Comparison of ENCODE assay signal across 8 cellular contexts in the genomic region with DNA sequence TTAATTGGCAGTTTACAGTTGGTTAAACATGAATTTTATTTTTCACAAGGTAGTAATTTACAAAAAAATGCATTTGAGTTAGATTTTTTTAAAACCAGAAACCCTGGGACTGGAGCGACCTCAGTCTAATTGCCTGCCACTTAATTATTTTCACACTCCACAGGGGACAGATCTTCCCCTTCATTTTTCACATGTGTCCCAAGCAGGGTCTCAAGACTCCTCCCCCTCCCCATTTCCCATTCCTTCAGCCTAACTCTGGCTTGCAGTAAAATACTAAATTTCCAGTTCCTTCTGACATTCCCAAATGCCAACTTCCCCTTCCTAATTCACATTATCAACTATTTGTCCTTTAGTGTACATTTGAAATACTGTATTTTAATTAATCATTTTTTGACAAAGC. TPM values are rescaled to one million over a fixed set of nuclear protein-coding genes. Genes with fewer than 3 reads are reported as not detected.
DNase-seq lines count a peak whose midpoint lies in the region; ATAC-seq, FAIRE-seq and TF ChIP-seq lines count a peak whose summit lies in the region.

No MANE protein-coding gene starts in this region.

- no peak overlapping the region for H2BK5ac ChIP-seq in mesendoderm (ENCODE audit: low read length)

- DNase-seq in right cardiac atrium = no peak
- no peak for DNase-seq in Right ventricle myocardium inferior (ENCODE audit: missing footprints)
- DNase-seq in GM12878 (ENCODE audit: low read depth, low spot score) = no peak
- DNase-seq in mesendoderm = peak; percentile 64
- DNase-seq in Ammon's horn (ENCODE audit: low spot score) = no peak
- no peak for DNase-seq in D721Med (ENCODE audit: insufficient read length, low spot score)
- no peak for DNase-seq in NCI-H82 treated with DMSO at 0.1 percent for 48 hours (lab: John Stamatoyannopoulos, UW; ENCODE audit: unreplicated experiment)

- CTCF ChIA-PET in GM12878 (lab: Yijun Ruan, JAX) = interaction anchor here (1.3 kb wide), 1 partner anchor 8 kb away, joined by 4 read pairs; no protein-coding TSS in a partner anchor

- RAD21 ChIA-PET in GM12878 (lab: Charles Lee; ENCODE audit: unreplicated experiment) = interaction anchor here (1.0 kb wide), 2 partner anchors 113 to 129 kb away, joined by 3 to 5 read pairs; partner anchors contain the start of gene ZNF107

- H3K4me3 ChIP-seq in right cardiac atrium (ENCODE audit: low read length) (peak overlapping the region; percentile 84), GM12878 (peak overlapping the region; percentile 88), mesendoderm (ENCODE audit: low read length) (no peak overlapping the region)

- H4K8ac ChIP-seq in mesendoderm (ENCODE audit: low read depth, low read length) = no peak overlapping the region

- TF ChIP-seq RAD21 in GM12878 (IDR thresholded peaks at IDR 0.05; ENCODE audit: insufficient read depth, low read depth, low read length) = no peak

- ATAC-seq in right cardiac atrium = no peak
- ATAC-seq in Right ventricle myocardium inferior = no peak
- ATAC-seq in GM12878 = no peak
- no peak for ATAC-seq in HG02763 (IDR thresholded peaks at IDR 0.05; ENCODE audit: unreplicated experiment)

- no peak overlapping the region for H3K18ac ChIP-seq in mesendoderm (ENCODE audit: low read length)

- no peak for TF ChIP-seq EP300 in GM12878 (IDR thresholded peaks at IDR 0.05; ENCODE audit: borderline replicate concordance in 1 of 2, control insufficient read depth in 1 of 2, low read depth in 2 of 2, low read length in 2 of 2)

- H2AFZ ChIP-seq in GM12878 (ENCODE audit: control insufficient read depth, low read depth, low read length) = peak overlapping the region; percentile 97

- 8% methylated on average over 1 of the region's 1 CpG for WGBS in right cardiac atrium
- 42% methylated on average over 1 of the region's 1 CpG for WGBS in GM12878 (ENCODE audit: insufficient coverage, insufficient replicate concordance, low lambda C conversion rate, missing lambda C conversion rate)
- no CpG with 5 or more reads among the region's 1 CpG for WGBS in mesendoderm (ENCODE audit: extremely low coverage, insufficient coverage, low lambda C conversion rate)

- H2BK15ac ChIP-seq in mesendoderm (replicated peaks; ENCODE audit: low read depth) = no peak overlapping the region

- H3K4me2 ChIP-seq in GM12878 (ENCODE audit: control insufficient read depth, insufficient read depth) (peak overlapping the region; percentile 69), mesendoderm (ENCODE audit: low read length) (no peak overlapping the region)

- H3K9me3 ChIP-seq in right cardiac atrium (ENCODE audit: control insufficient read depth, low read length) = no peaks in the 10 kb centered on the region
- H3K9me3 ChIP-seq in GM12878 (replicated peaks; ENCODE audit: control insufficient read depth, insufficient read depth, low read length) = peaks cover 7% of the 10 kb centered on the region; the same call in 2 of the 3 replicates

- intact Hi-C loops in right cardiac atrium (cut with DNase I) (no loop called here), Right ventricle myocardium inferior (cut with DNase I) (no loop called here), GM12878 (cut with micrococcal nuclease; ENCODE audit: unreplicated experiment) (loop anchor here (10.0 kb wide), 2 partner anchors 210 to 470 kb away; partner anchors contain the start of gene ERV3-1)

- FAIRE-seq in GM12878 (lab: Jason Lieb, UNC) (no peak), D721Med (lab: Jason Lieb, UNC) (no peak)

- TF ChIP-seq POLR2A in GM12878 (IDR thresholded peaks at IDR 0.05; ENCODE audit: low read depth, low read length) = no peak

- H3K79me2 ChIP-seq in GM12878 (ENCODE audit: control insufficient read depth, insufficient read depth, low read length) (peaks cover 22% of the 10 kb centered on the region), mesendoderm (ENCODE audit: control insufficient read depth, insufficient read depth, low read length) (peaks cover 17% of the 10 kb centered on the region)

- H3K27me3 ChIP-seq in right cardiac atrium (ENCODE audit: control insufficient read depth, insufficient read depth) (no peaks in the 10 kb centered on the region), GM12878 (replicated peaks in 1 of 2; ENCODE audit: control insufficient read depth in 2 of 2, insufficient read depth in 2 of 2, low read length in 1 of 2) (no peaks in the 10 kb centered on the region), mesendoderm (ENCODE audit: insufficient read depth, low read length, poor library complexity) (no peaks in the 10 kb centered on the region)

- no peak overlapping the region for H3K56ac ChIP-seq in mesendoderm (ENCODE audit: low read length)

- H2AK5ac ChIP-seq in mesendoderm (ENCODE audit: low read length) = no peak overlapping the region

- H3K27ac ChIP-seq in right cardiac atrium (ENCODE audit: low read length) = no peak overlapping the region
- peak overlapping the region; percentile 92; the same call in 1 of the 2 replicates for H3K27ac ChIP-seq in GM12878 (ENCODE audit: control insufficient read depth, insufficient read depth)
- H3K27ac ChIP-seq in mesendoderm (ENCODE audit: low read depth, low read length) = no peak overlapping the region

- in situ Hi-C loops in GM12878 (cut with MboI) = loop anchor here (10.0 kb wide), 1 partner anchor 490 kb away; no protein-coding TSS in a partner anchor

- peaks cover 2% of the 10 kb centered on the region for H3K79me1 ChIP-seq in mesendoderm (ENCODE audit: low read length)

- H2BK120ac ChIP-seq in mesendoderm (ENCODE audit: low read depth, low read length) = no peak overlapping the region

- H3K36me3 ChIP-seq in GM12878 (ENCODE audit: control insufficient read depth in 2 of 2, insufficient read depth in 2 of 2, low read length in 1 of 2) (peaks cover 0 to 6% of the 10 kb centered on the region in 2 experiments; a peak in 1 of 4 replicates), mesendoderm (ENCODE audit: control insufficient read depth, insufficient read depth, low read length) (no peaks in the 10 kb centered on the region)

- H3K4ac ChIP-seq in mesendoderm (ENCODE audit: low read depth, low read length) = no peak overlapping the region

- H3K9ac ChIP-seq in GM12878 (ENCODE audit: control insufficient read depth, insufficient read depth, low read length) (peak overlapping the region; percentile 98), mesendoderm (ENCODE audit: low read length) (no peak overlapping the region)

- no peak for TF ChIP-seq CTCF in GM12878 (IDR thresholded peaks at IDR 0.05 in 2 of 3, conservative IDR thresholded peaks at IDR 0.05 in 1 of 3; ENCODE audit: control insufficient read depth in 2 of 3, extremely low read depth in 1 of 3, insufficient read depth in 1 of 3, low read depth in 3 of 3, low read length in 3 of 3)
- TF ChIP-seq CTCF in D721Med (IDR thresholded peaks at IDR 0.05; ENCODE audit: insufficient read depth, missing control alignments) = no peak

- no peaks in the 10 kb centered on the region for H4K20me1 ChIP-seq in GM12878 (ENCODE audit: control insufficient read depth, insufficient read depth)

- no peak overlapping the region for H3K23ac ChIP-seq in mesendoderm (ENCODE audit: low read length)

- H3K4me1 ChIP-seq in right cardiac atrium (ENCODE audit: control insufficient read depth, insufficient read depth, low read length) (no peaks in the 10 kb centered on the region), GM12878 (ENCODE audit: control insufficient read depth, insufficient read depth, low read length) (no peaks in the 10 kb centered on the region), mesendoderm (ENCODE audit: control insufficient read depth, low read depth, low read length) (no peaks in the 10 kb centered on the region)

- BruUV-seq in GM12878 (replicated peaks; lab: Mats Ljungman, UMichigan) = no TSS peak

- SMC1A ChIA-PET in GM12878 (lab: Charles Lee; ENCODE audit: uncharacterized antibody, unreplicated experiment) = interaction anchor here (1.6 kb wide), 1 partner anchor 106 kb away, joined by 4 read pairs; no protein-coding TSS in a partner anchor

- POLR2A ChIA-PET in GM12878 (lab: Charles Lee) = interaction anchor here (0.6 to 1.7 kb wide), 3 partner anchors 108 to 425 kb away, joined by 6 to 8 read pairs (median 7); partner anchors contain the start of genes ERV3-1 and ZNF273

- no peak overlapping the region for H4K5ac ChIP-seq in mesendoderm (ENCODE audit: low read length)

TF ChIP-seq in GM12878, 131 proteins besides CTCF, POLR2A, EP300 and RAD21 (continues in another document):
- TF ChIP-seq SIX5 (IDR thresholded peaks at IDR 0.05; ENCODE audit: low read depth, low read length, severe bottlenecking) = no peak
- no peak for TF ChIP-seq IRF4 (IDR thresholded peaks at IDR 0.05; ENCODE audit: low read depth, low read length)
- no peak for TF ChIP-seq NR2C1 (IDR thresholded peaks at IDR 0.05)
- TF ChIP-seq SMAD1 (IDR thresholded peaks at IDR 0.05; ENCODE audit: low read depth, partially characterized antibody) = no peak
- TF ChIP-seq POU2F2 (IDR thresholded peaks at IDR 0.05; ENCODE audit: borderline replicate concordance, low read depth, low read length) = no peak

RNA-seq across cellular contexts. Expression of gene ZNF138, which starts 0.9 kb away (rescaled TPM):
- total RNA-seq in right cardiac atrium = 1 to 10 TPM; 5.1 to 6.6 (median 5.9) TPM
- polyA plus RNA-seq in right cardiac atrium = 4.5 TPM
- 4.6 TPM for total RNA-seq in Right ventricle myocardium inferior
- total RNA-seq in GM12878 (2013; cell fraction: nucleolus; rRNA removed) = 43.3 and 47.3 TPM in 2 replicates
- total RNA-seq in GM12878 (2014; rRNA removed) = 8.4 and 9.8 TPM in 2 replicates
- 13.8 and 14.4 TPM in 2 replicates for total RNA-seq in GM12878 (2014; rRNA removed; fragmentation: Illumina TruSeq; extraction: Trizol)
- 5.9 and 7.2 TPM in 2 replicates for total RNA-seq in GM12878 (2021)
- polyA plus RNA-seq in GM12878 (2011; ENCODE audit: low read depth) = 5.3 TPM
- polyA plus RNA-seq in GM12878 (2011; rRNA removed) = 13.9 and 23.9 TPM in 2 replicates
- 4.9 and 5.5 TPM in 2 replicates for polyA plus RNA-seq in GM12878 (2011; cell fraction: cytosol; rRNA removed)
- polyA plus RNA-seq in GM12878 (2011; cell fraction: nucleus; rRNA removed) = 8.9 and 9.1 TPM in 2 replicates
- 7.9 and 9.6 TPM in 2 replicates for polyA plus RNA-seq in GM12878 (2012)
- 14.9 and 23.0 TPM in 2 replicates for polyA plus RNA-seq in GM12878 (2014; fragmentation: Illumina TruSeq; extraction: Trizol)
- 10 to 100 TPM in 1 of 2 experiments, 1 to 10 TPM in 1; 8.6 to 11.0 TPM for polyA plus RNA-seq in GM12878 (2014; fragmentation: Nextera tagmentation; extraction: Ambion mirVana)
- 7.4 and 9.3 TPM in 2 replicates for polyA plus RNA-seq in GM12878 (2014; rRNA removed)
- polyA plus RNA-seq in GM12878 (2016; fragmentation: Nextera tagmentation; extraction: Ambion mirVana) = 10 to 100 TPM; 13.8 to 14.9 TPM
- 4.4 and 7.6 TPM in 2 replicates for polyA minus RNA-seq in GM12878 (2011; rRNA and poly(A)+ RNA removed)
- polyA minus RNA-seq in GM12878 (2011; cell fraction: cytosol; rRNA and poly(A)+ RNA removed) = 5.1 and 10.2 TPM in 2 replicates
- 3.7 and 5.5 TPM in 2 replicates for polyA minus RNA-seq in GM12878 (2011; cell fraction: nucleus; rRNA and poly(A)+ RNA removed)
- polyA plus RNA-seq in mesendoderm (2013, experiment 1 of 2) = 14.7 TPM
- 14.7 TPM for polyA plus RNA-seq in mesendoderm (2013, experiment 2 of 2)
